13 cellular contexts compared by ENCODE assay signal in genomic region chr1:163796394-163796821, GRCh38.
A peak's percentile ranks its signal among the peaks of the same experiment; 100 is the strongest.
DNase-seq lines count a peak whose midpoint lies in the region; TF ChIP-seq lines count a peak whose summit lies in the region.
"Had no signal": no experiment of that assay in that cellular context is flagged by ENCODE, and none has a peak within 500 bp of the region (broad histone marks: within the 10 kb centered on the region; RNA-seq: fewer than 3 reads in every experiment).

No MANE protein-coding gene starts in this region.

- CTCF ChIA-PET in RWPE1 (lab: Yijun Ruan, JAX): interaction anchor here (0.6 kb wide), 1 partner anchor 87 kb away, joined by 3 read pairs; no protein-coding TSS in a partner anchor

- no peaks in the 10 kb centered on the region for H3K36me3 ChIP-seq in esophagus muscularis mucosa
- H3K36me3 ChIP-seq: lower lobe of right lung, SJSA1 had no signal

- H3K4me1 ChIP-seq in esophagus muscularis mucosa: no peaks in the 10 kb centered on the region
- H3K4me1 ChIP-seq: lower lobe of right lung, SJSA1 had no signal

- no peaks in the 10 kb centered on the region for H3K27me3 ChIP-seq in esophagus muscularis mucosa
- H3K27me3 ChIP-seq: SJSA1 had no signal

- WGBS in esophagus muscularis mucosa: 57% methylated on average over 1 of the region's 2 CpGs

- TF ChIP-seq EP300 in esophagus muscularis mucosa (IDR thresholded peaks at IDR 0.05): no peak

- H3K27ac Mint-ChIP-seq in HFFc6 (no peak overlapping the region), immature natural killer cell (no peak overlapping the region)
- H3K27ac Mint-ChIP-seq: activated T-helper 2 cell treated with anti-CD3 and anti-CD28 coated beads, Interferon-gamma antibody, Interleukin-2, Interleukin-4, amounts not matched to agents 10 μg/mL and 5 μg/mL and 100 μg/mL, durations not matched to agents 14 hours and 24 hours and 36 hours had no signal

- H3K4me3 Mint-ChIP-seq in HFFc6 (no peak overlapping the region), immature natural killer cell (no peak overlapping the region)

- no peak for TF ChIP-seq CTCF in AG10803 (conservative IDR thresholded peaks at IDR 0.05; ENCODE audit: low read length)
- no peak for TF ChIP-seq CTCF in HFFc6 (IDR thresholded peaks at IDR 0.05)
- TF ChIP-seq CTCF in RWPE1 (conservative IDR thresholded peaks at IDR 0.05; ENCODE audit: low read depth): no peak
- TF ChIP-seq CTCF in foreskin fibroblast (IDR thresholded peaks at IDR 0.05; ENCODE audit: low read depth, low read length): no peak
- TF ChIP-seq CTCF in esophagus muscularis mucosa (IDR thresholded peaks at IDR 0.05): no peak

- H3K36me3 Mint-ChIP-seq in HFFc6 (ENCODE audit: low read depth) (no peaks in the 10 kb centered on the region), immature natural killer cell (no peaks in the 10 kb centered on the region)

- POLR2A ChIA-PET in RWPE1 (lab: Yijun Ruan, JAX; ENCODE audit: low non-redundant PET): no interaction called here

- intact Hi-C loops in cardiac septum (cut with DNase I) (no loop called here), esophagus muscularis mucosa (cut with DNase I) (no loop called here)

- H3K9me3 ChIP-seq in esophagus muscularis mucosa: peaks cover 0 to 7% (median 3%) of the 10 kb centered on the region in 4 donors
- H3K9me3 ChIP-seq: SJSA1 had no signal

- H3K4me3 ChIP-seq in AG10803 (ENCODE audit: low read length) (no peak overlapping the region), foreskin fibroblast (ENCODE audit: low read depth in 1 of 2, low read length in 2 of 2) (no peak overlapping the region), esophagus muscularis mucosa (no peak overlapping the region)
- H3K4me3 ChIP-seq: lower lobe of right lung, SJSA1 had no signal

- H3K27ac ChIP-seq in RWPE1 (no peak overlapping the region), esophagus muscularis mucosa (replicated peaks in 1 of 4) (no peak overlapping the region)
- H3K27ac ChIP-seq: HL-60, lower lobe of right lung, SJSA1 had no signal

- H3K27me3 Mint-ChIP-seq in HFFc6 (ENCODE audit: insufficient read depth) (peaks cover 1% of the 10 kb centered on the region; the same call in 1 of the 2 replicates), immature natural killer cell (ENCODE audit: low read depth in 3 of 3) (peaks cover 0 to 4% (median 0%) of the 10 kb centered on the region in 3 donors)

- H3K9me3 Mint-ChIP-seq in HFFc6: no peaks in the 10 kb centered on the region
- peaks cover 0 to 12% (median 0%) of the 10 kb centered on the region in 6 donors for H3K9me3 Mint-ChIP-seq in immature natural killer cell

- TF ChIP-seq POLR2A in esophagus muscularis mucosa (IDR thresholded peaks at IDR 0.05; ENCODE audit: low read depth): no peak

- peaks cover 14% of the 10 kb centered on the region for H3K4me1 Mint-ChIP-seq in HFFc6 (ENCODE audit: low read depth)
- no peaks in the 10 kb centered on the region for H3K4me1 Mint-ChIP-seq in immature natural killer cell

- DNase-seq in AG10803 (ENCODE audit: low read depth) (peak; percentile 17), HFFc6 (peak; percentile 46), RWPE1 (ENCODE audit: low spot score) (peak; percentile 20), foreskin fibroblast (peak; percentile 67 to 83), NCI-H446 treated with DMSO at 0.1 percent for 48 hours (lab: John Stamatoyannopoulos, UW) (no peak), cardiac septum (ENCODE audit: low spot score) (no peak), immature natural killer cell (no peak), esophagus muscularis mucosa (ENCODE audit: extremely low spot score) (no peak)
- DNase-seq: glutamatergic neuron, lower lobe of right lung had no signal

Comparison
In these comparisons a context has a peak if more than half of its experiments do, and no peak if none do; other contexts are left out.
1. DNase-seq: peak in AG10803 (single experiment), HFFc6 (single experiment), RWPE1 (single experiment) and foreskin fibroblast (2 of 2); none in NCI-H446 treated with DMSO at 0.1 percent for 48 hours (single experiment), cardiac septum (single experiment), immature natural killer cell (0 of 3) and esophagus muscularis mucosa (single experiment).